Comparison of ENCODE assay signal across 8 cellular contexts in genomic region chr6:141677598-141678211, GRCh38.
DNase-seq lines count a peak whose midpoint lies in the region; ATAC-seq, FAIRE-seq and TF ChIP-seq lines count a peak whose summit lies in the region.

No MANE protein-coding gene starts in this region.

- H3K36me3 Mint-ChIP-seq in activated naive CD8-positive, alpha-beta T cell treated with anti-CD3 and anti-CD28 coated beads, Interleukin-2, amount 50 U/mL, for 24 hours (ENCODE audit: low read depth), result no peaks in the 10 kb centered on the region

- CTCF ChIA-PET in K562 (lab: Yijun Ruan, JAX; ENCODE audit: low intra/inter-chr PET ratio), result interaction anchor here (1.6 kb wide), 1 partner anchor 529 kb away, joined by 4 read pairs; no protein-coding TSS in a partner anchor

- H3K27ac ChIP-seq in DOHH2 (ENCODE audit: low read depth, low read length) (no peak overlapping the region), K562 (ENCODE audit: extremely low read depth, low read depth, low read length) (no peak overlapping the region), sigmoid colon (no peak overlapping the region)

- intact Hi-C loops in K562 (cut with micrococcal nuclease), result loop anchor here (5.0 kb wide), 1 partner anchor 435 kb away; no protein-coding TSS in a partner anchor
- intact Hi-C loops in sigmoid colon (cut with DNase I), result no loop called here

- no peak overlapping the region for H3K27ac Mint-ChIP-seq in activated naive CD8-positive, alpha-beta T cell treated with anti-CD3 and anti-CD28 coated beads, Interleukin-2, amount 50 U/mL, for 24 hours

- H3K4me1 ChIP-seq in DOHH2 (ENCODE audit: control insufficient read depth, low read length) (no peaks in the 10 kb centered on the region), K562 (replicated peaks in 1 of 2; ENCODE audit: control insufficient read depth in 2 of 2, insufficient read depth in 2 of 2, low read length in 2 of 2) (no peaks in the 10 kb centered on the region), sigmoid colon (no peaks in the 10 kb centered on the region)

- no peak overlapping the region for H3K4me3 Mint-ChIP-seq in activated naive CD8-positive, alpha-beta T cell treated with anti-CD3 and anti-CD28 coated beads, Interleukin-2, amount 50 U/mL, for 24 hours

- H4K20me1 ChIP-seq in DOHH2 (ENCODE audit: control insufficient read depth, insufficient read depth, low read depth, low read length) (no peaks in the 10 kb centered on the region), K562 (replicated peaks; ENCODE audit: control insufficient read depth, insufficient read depth, low read length) (no peaks in the 10 kb centered on the region)

- H3K9me3 ChIP-seq in DOHH2 (ENCODE audit: control insufficient read depth, insufficient read depth, low read length) (no peaks in the 10 kb centered on the region), K562 (replicated peaks; ENCODE audit: control insufficient read depth, insufficient read depth, low read depth, low read length) (no peaks in the 10 kb centered on the region), sigmoid colon (no peaks in the 10 kb centered on the region)

- no peaks in the 10 kb centered on the region for H3K9me1 ChIP-seq in K562 (ENCODE audit: control insufficient read depth, insufficient read depth, low read length)

- ATAC-seq in GM21786 (IDR thresholded peaks at IDR 0.05; ENCODE audit: unreplicated experiment), result peak; percentile 62
- ATAC-seq in K562, result peak; percentile 56; the same call in 1 of the 3 replicates
- no peak for ATAC-seq in activated naive CD8-positive, alpha-beta T cell treated with anti-CD3 and anti-CD28 coated beads, Interleukin-2, amount 50 U/mL, for 24 hours

- peak; percentile 23 for FAIRE-seq in K562 (lab: Jason Lieb, UNC)

- TF ChIP-seq POLR2A in K562 (conservative IDR thresholded peaks at IDR 0.05) (no peak), sigmoid colon (IDR thresholded peaks at IDR 0.05) (no peak)

- POLR2A ChIA-PET in K562 (lab: Yijun Ruan, JAX), result interaction anchor here (0.6 kb wide), 1 partner anchor 9 kb away, joined by 4 read pairs; no protein-coding TSS in a partner anchor

- H3K9me2 ChIP-seq in DOHH2 (replicated peaks; ENCODE audit: control insufficient read depth, low read length), result no peaks in the 10 kb centered on the region

- in situ Hi-C loops in K562 (cut with MboI), result loop anchor here (25.0 kb wide), 1 partner anchor 435 kb away; no protein-coding TSS in a partner anchor

- 8% methylated on average over 4 of the region's 4 CpGs for WGBS in K562 (ENCODE audit: insufficient coverage, low coverage, missing lambda C conversion rate)
- 52 to 53% methylated on average over 4 of the region's 4 CpGs for WGBS in sigmoid colon, 2 donors

- H3K9ac ChIP-seq in K562 (ENCODE audit: insufficient read depth in 1 of 2, low read depth in 2 of 2, low read length in 2 of 2), result no peak overlapping the region

- TF ChIP-seq EP300 in K562 (IDR thresholded peaks at IDR 0.05; ENCODE audit: low read length) (no peak), sigmoid colon (IDR thresholded peaks at IDR 0.05) (no peak)

- peak in 1 of 2 experiments; percentile 78; a peak in 3 of 4 replicates for TF ChIP-seq RAD21 in K562 (CRISPR knock-in tag; conservative IDR thresholded peaks at IDR 0.05 in 1 of 2, IDR thresholded peaks at IDR 0.05 in 1 of 2)

- H3K4me2 ChIP-seq in DOHH2 (ENCODE audit: low read length) (no peak overlapping the region), K562 (ENCODE audit: insufficient read depth, low read length) (no peak overlapping the region)

- H3K79me2 ChIP-seq in DOHH2 (ENCODE audit: control insufficient read depth, low read length) (no peaks in the 10 kb centered on the region), K562 (ENCODE audit: control insufficient read depth, insufficient read depth, low read length) (no peaks in the 10 kb centered on the region)

- DNase-seq in NCI-H1105 treated with DMSO at 0.1 percent for 48 hours (lab: John Stamatoyannopoulos, UW) (peak; percentile 43), K562 (ENCODE audit: extremely low read depth in 1 of 4, low spot score in 3 of 4) (peak in 1 of 4 experiments; percentile 32), myocyte (ENCODE audit: low read depth) (peak; percentile 66), sigmoid colon (no peak), GDM1 (lab: John Stamatoyannopoulos, UW) (no peak)
- no peak for DNase-seq in activated naive CD8-positive, alpha-beta T cell treated with anti-CD3 and anti-CD28 coated beads, Interleukin-2, amount 50 U/mL, for 24 hours

- H3K9me3 Mint-ChIP-seq in activated naive CD8-positive, alpha-beta T cell treated with anti-CD3 and anti-CD28 coated beads, Interleukin-2, amount 50 U/mL, for 24 hours, result no peaks in the 10 kb centered on the region

- H3K36me3 ChIP-seq in DOHH2 (ENCODE audit: control insufficient read depth, low read length) (no peaks in the 10 kb centered on the region), K562 (ENCODE audit: control insufficient read depth, insufficient read depth, low read length) (no peaks in the 10 kb centered on the region), sigmoid colon (no peaks in the 10 kb centered on the region)

- H2AFZ ChIP-seq in K562 (ENCODE audit: low read depth, low read length), result no peak overlapping the region

- H3F3A ChIP-seq in DOHH2 (ENCODE audit: control insufficient read depth, insufficient read depth), result no peaks in the 10 kb centered on the region

- H3K27me3 ChIP-seq in DOHH2 (ENCODE audit: control insufficient read depth, low read length) (no peaks in the 10 kb centered on the region), K562 (ENCODE audit: control insufficient read depth in 2 of 2, insufficient read depth in 2 of 2, low read length in 2 of 2) (no peaks in the 10 kb centered on the region), sigmoid colon (no peaks in the 10 kb centered on the region)

- H3K4me1 Mint-ChIP-seq in activated naive CD8-positive, alpha-beta T cell treated with anti-CD3 and anti-CD28 coated beads, Interleukin-2, amount 50 U/mL, for 24 hours, result no peaks in the 10 kb centered on the region

- peaks cover 2% of the 10 kb centered on the region for H3K27me3 Mint-ChIP-seq in activated naive CD8-positive, alpha-beta T cell treated with anti-CD3 and anti-CD28 coated beads, Interleukin-2, amount 50 U/mL, for 24 hours

- TF ChIP-seq CTCF in DOHH2 (IDR thresholded peaks at IDR 0.05; ENCODE audit: low read depth, low read length, poor library complexity, severe bottlenecking) (peak; percentile 44), K562 (IDR thresholded peaks at IDR 0.05 in 2 of 3, conservative IDR thresholded peaks at IDR 0.05 in 1 of 3; ENCODE audit: insufficient read depth in 2 of 3, low read depth in 1 of 3, low read length in 3 of 3) (peak in 2 of 3 experiments; percentile 38 to 44; a peak in 4 of 6 replicates), sigmoid colon (IDR thresholded peaks at IDR 0.05) (peak in 2 of 4 experiments; percentile 20 to 21)

- no peak overlapping the region for H3K4me3 ChIP-seq in DOHH2 (ENCODE audit: low read length)
- no peak overlapping the region for H3K4me3 ChIP-seq in K562
- H3K4me3 ChIP-seq in sigmoid colon, result no peak overlapping the region

- no TSS peak for BruUV-seq in K562 (replicated peaks; lab: Mats Ljungman, UMichigan)

TF ChIP-seq in K562, 482 proteins besides CTCF, POLR2A, EP300 and RAD21 (continues in another document):
- TF ChIP-seq CGGBP1 (CRISPR knock-in tag; IDR thresholded peaks at IDR 0.05) (no peak), XRCC3 (IDR thresholded peaks at IDR 0.05) (no peak), MYBL2 (IDR thresholded peaks at IDR 0.05; ENCODE audit: low read depth) (no peak), MYBL2 (CRISPR knock-in tag; IDR thresholded peaks at IDR 0.05; ENCODE audit: borderline replicate concordance) (no peak), CLOCK (CRISPR knock-in tag; IDR thresholded peaks at IDR 0.05; ENCODE audit: borderline replicate concordance) (no peak), ZNF140 (CRISPR knock-in tag; IDR thresholded peaks at IDR 0.05) (no peak), ZNF696 (CRISPR knock-in tag; conservative IDR thresholded peaks at IDR 0.05) (no peak)

Comparison
In these comparisons a context has a peak if more than half of its experiments do, and no peak if none do; other contexts are left out.
1. DNase-seq: peak in NCI-H1105 treated with DMSO at 0.1 percent for 48 hours (single experiment) and myocyte (single experiment); none in activated naive CD8-positive, alpha-beta T cell treated with anti-CD3 and anti-CD28 coated beads, Interleukin-2, amount 50 U/mL, for 24 hours (single experiment), sigmoid colon (single experiment) and GDM1 (single experiment).